15 cellular contexts compared by ENCODE assay signal in genomic region chr1:21927531-21928237, GRCh38. TPM values are rescaled to one million over a fixed set of nuclear protein-coding genes. Genes with fewer than 3 reads are reported as not detected.
DNase-seq lines count a peak whose midpoint lies in the region; ATAC-seq and TF ChIP-seq lines count a peak whose summit lies in the region.
"Had no signal": no experiment of that assay in that cellular context is flagged by ENCODE, and none has a peak within 500 bp of the region (broad histone marks: within the 10 kb centered on the region; RNA-seq: fewer than 3 reads in every experiment).

No MANE protein-coding gene starts in this region.

- no peak overlapping the region for H3K4me3 ChIP-seq in esophagus (ENCODE audit: low read depth in 1 of 2, low read length in 2 of 2)
- no peak overlapping the region for H3K4me3 ChIP-seq in mucosa of descending colon
- peak overlapping the region; percentile 20 for H3K4me3 ChIP-seq in thoracic aorta
- H3K4me3 ChIP-seq: GM12878 had no signal

- H3K4me1 ChIP-seq in esophagus (ENCODE audit: control insufficient read depth in 2 of 2, insufficient read depth in 2 of 2, low read length in 1 of 2) = peaks cover 0 to 23% of the 10 kb centered on the region in 2 donors
- peaks cover 64% of the 10 kb centered on the region for H3K4me1 ChIP-seq in mucosa of descending colon (ENCODE audit: low read depth)
- peaks cover 70 to 98% of the 10 kb centered on the region in 2 donors for H3K4me1 ChIP-seq in thoracic aorta (ENCODE audit: control insufficient read depth in 1 of 2, low read depth in 2 of 2)

- H3K27me3 ChIP-seq in esophagus (ENCODE audit: control insufficient read depth in 1 of 2, insufficient read depth in 2 of 2, low read length in 2 of 2) (no peaks in the 10 kb centered on the region), thoracic aorta (replicated peaks; ENCODE audit: insufficient read depth) (no peaks in the 10 kb centered on the region)

- ATAC-seq in mucosa of descending colon = peak; percentile 89
- no peak for ATAC-seq in thoracic aorta (ENCODE audit: insufficient number of reproducible peaks, low FRiP score, low read depth)
- no peak for ATAC-seq in HG02759 (IDR thresholded peaks at IDR 0.05; ENCODE audit: unreplicated experiment)
- ATAC-seq: activated T-helper 17 cell treated with anti-CD3 and anti-CD28 coated beads, Interleukin-2, amount 50 U/mL, for 72 hours; GM12878 had no signal

- 53 to 57% methylated on average over 12 of the region's 12 CpGs for WGBS in esophagus, 2 donors

- intact Hi-C loops in mucosa of descending colon (cut with DNase I, micrococcal nuclease) = no loop called here

- no peak for TF ChIP-seq CTCF in mucosa of descending colon (IDR thresholded peaks at IDR 0.05)
- no peak for TF ChIP-seq CTCF in thoracic aorta (IDR thresholded peaks at IDR 0.05)

- H3K36me3 ChIP-seq in esophagus (ENCODE audit: control insufficient read depth in 2 of 2, insufficient read depth in 2 of 2, low read length in 1 of 2) (peaks cover 0 to 3% of the 10 kb centered on the region in 2 donors), mucosa of descending colon (ENCODE audit: low read depth) (no peaks in the 10 kb centered on the region), thoracic aorta (no peaks in the 10 kb centered on the region)

- H3K27ac ChIP-seq in esophagus (ENCODE audit: low read depth in 2 of 2, low read length in 1 of 2) (peak overlapping the region; percentile 87 to 91), thoracic aorta (peak overlapping the region; percentile 95 to 99)
- H3K27ac ChIP-seq: KMS-11 had no signal

- H3K9me3 ChIP-seq in esophagus (ENCODE audit: control insufficient read depth in 2 of 2, insufficient read depth in 1 of 2, low read depth in 1 of 2, low read length in 1 of 2) = no peaks in the 10 kb centered on the region
- no peaks in the 10 kb centered on the region for H3K9me3 ChIP-seq in mucosa of descending colon
- no peaks in the 10 kb centered on the region for H3K9me3 ChIP-seq in thoracic aorta

- peak; percentile 69 for DNase-seq in HT-29 (ENCODE audit: low spot score)
- DNase-seq in mucosa of descending colon = peak; percentile 90 to 94 (median 93)
- DNase-seq in thoracic aorta (ENCODE audit: low spot score) = no peak
- no peak for DNase-seq in ureter (ENCODE audit: low spot score)
- no peak for DNase-seq in germinal center (ENCODE audit: low spot score)
- DNase-seq in RKO (ENCODE audit: low spot score) = no peak
- DNase-seq: activated B cell treated with CpG ODN at 0.5 μM for 24 hours, cerebellar nuclear complex, NCI-H446, SIG-M5 had no signal

RNA-seq across cellular contexts. Expression of gene HSPG2, which starts 9.4 kb away (rescaled TPM):
- 163 and 235 TPM in 2 replicates for total RNA-seq in HT-29 (2014; rRNA removed; shearing (Covaris generic))
- polyA plus RNA-seq in esophagus = 10 to 100 TPM; 37.6 to 55.0 TPM
- total RNA-seq in mucosa of descending colon (100 to 1,000 TPM; 142 to 436 (median 197) TPM), thoracic aorta (100 to 1,000 TPM; 684 to 846 TPM), ureter (298 TPM)

RNA-seq across cellular contexts. Expression of gene CELA3B, which starts 49.1 kb away (rescaled TPM):
- total RNA-seq in HT-29 (2014; rRNA removed; shearing (Covaris generic)) = 0.81 TPM in 1 of 2 replicates, not detected in the other
- polyA plus RNA-seq in esophagus = 1 to 10 TPM in 1 of 2 donors, under 1 TPM in 1; 0.18 to 1.1 TPM
- total RNA-seq in mucosa of descending colon (1 to 10 TPM in 1 of 3 donors, under 1 TPM in 2; 0.35 to 3.5 (median 0.70) TPM), thoracic aorta (1 to 10 TPM in 1 of 2 donors, not detected in 1; 2.0 TPM), ureter (not detected)
- total RNA-seq: activated B cell treated with CpG ODN at 0.5 μM for 24 hours; activated T-helper 17 cell treated with anti-CD3 and anti-CD28 coated beads, Interleukin-2, amount 50 U/mL, for 72 hours had no signal
- polyA plus RNA-seq: GM12878 had no signal

Comparison
In these comparisons a context has a peak if more than half of its experiments do, and no peak if none do; other contexts are left out.
1. DNase-seq: peak in HT-29 (single experiment) and mucosa of descending colon (3 of 3); none in thoracic aorta (single experiment), ureter (single experiment), germinal center (single experiment) and RKO (single experiment).